In genomic region chr9:132327537-132327936, GRCh38 we compare ENCODE assay signal across 15 cellular contexts. TPM values are rescaled to one million over a fixed set of nuclear protein-coding genes. Genes with fewer than 3 reads are reported as not detected.
DNase-seq lines count a peak whose midpoint lies in the region; ATAC-seq and TF ChIP-seq lines count a peak whose summit lies in the region.
"Had no signal": no experiment of that assay in that cellular context is flagged by ENCODE, and none has a peak within 500 bp of the region (broad histone marks: within the 10 kb centered on the region; RNA-seq: fewer than 3 reads in every experiment).

No MANE protein-coding gene starts in this region.

- H3K9me3 Mint-ChIP-seq in T-helper 1 cell treated with Interleukin-12 subunit alpha and Interleukin-12 subunit beta and Interleukin-4 antibody, amounts not matched to agents 30 μg/mL and 1 μg/mL, for 36 hours = no peaks in the 10 kb centered on the region
- no peaks in the 10 kb centered on the region for H3K9me3 Mint-ChIP-seq in effector memory CD8-positive, alpha-beta T cell
- no peaks in the 10 kb centered on the region for H3K9me3 Mint-ChIP-seq in glutamatergic neuron (ENCODE audit: unreplicated experiment)
- H3K9me3 Mint-ChIP-seq in nephron progenitor cell = peaks cover 28% of the 10 kb centered on the region
- H3K9me3 Mint-ChIP-seq: HFFc6 had no signal

- ATAC-seq in GM18505 (IDR thresholded peaks at IDR 0.05; ENCODE audit: unreplicated experiment) = no peak
- ATAC-seq in effector memory CD8-positive, alpha-beta T cell (replicated peaks) = no peak
- no peak for ATAC-seq in upper lobe of left lung (ENCODE audit: low FRiP score in 2 of 2)

- H3K36me3 ChIP-seq in skeletal muscle tissue (ENCODE audit: control insufficient read depth in 3 of 3, insufficient read depth in 3 of 3, low read length in 3 of 3) = peaks cover 18 to 46% (median 35%) of the 10 kb centered on the region in 3 donors
- peaks cover 25 to 76% (median 39%) of the 10 kb centered on the region in 4 donors for H3K36me3 ChIP-seq in upper lobe of left lung

- no peak for TF ChIP-seq CTCF in upper lobe of left lung (IDR thresholded peaks at IDR 0.05)
- no peak for TF ChIP-seq CTCF in glutamatergic neuron (IDR thresholded peaks at IDR 0.05; ENCODE audit: partially characterized antibody, unreplicated experiment)
- no peak for TF ChIP-seq CTCF in nephron progenitor cell (IDR thresholded peaks at IDR 0.05)

- H3K36me3 Mint-ChIP-seq in T-helper 1 cell treated with Interleukin-12 subunit alpha and Interleukin-12 subunit beta and Interleukin-4 antibody, amounts not matched to agents 30 μg/mL and 1 μg/mL, for 36 hours (ENCODE audit: low read depth) = peaks cover 83% of the 10 kb centered on the region
- H3K36me3 Mint-ChIP-seq in effector memory CD8-positive, alpha-beta T cell (ENCODE audit: insufficient read depth) = peaks cover 69% of the 10 kb centered on the region
- H3K36me3 Mint-ChIP-seq in glutamatergic neuron (ENCODE audit: unreplicated experiment) (no peaks in the 10 kb centered on the region), nephron progenitor cell (ENCODE audit: low read depth) (peaks cover 96% of the 10 kb centered on the region)

- no peak overlapping the region for H3K4me3 Mint-ChIP-seq in T-helper 1 cell treated with Interleukin-12 subunit alpha and Interleukin-12 subunit beta and Interleukin-4 antibody, amounts not matched to agents 30 μg/mL and 1 μg/mL, for 36 hours
- H3K4me3 Mint-ChIP-seq in effector memory CD8-positive, alpha-beta T cell = no peak overlapping the region
- H3K4me3 Mint-ChIP-seq in glutamatergic neuron (ENCODE audit: unreplicated experiment) = no peak overlapping the region
- H3K4me3 Mint-ChIP-seq in nephron progenitor cell = no peak overlapping the region
- H3K4me3 Mint-ChIP-seq: HFFc6 had no signal

- TF ChIP-seq EP300 in upper lobe of left lung (IDR thresholded peaks at IDR 0.05) = no peak

- TF ChIP-seq POLR2A in GM18505 (IDR thresholded peaks at IDR 0.05; ENCODE audit: borderline replicate concordance, extremely low read depth, insufficient read depth, insufficient read length) (peak; percentile 2), upper lobe of left lung (IDR thresholded peaks at IDR 0.05) (no peak)

- DNase-seq in T-helper 1 cell (no peak), upper lobe of left lung (no peak), glutamatergic neuron (no peak), nephron progenitor cell (no peak)
- no peak for DNase-seq in effector memory CD8-positive, alpha-beta T cell
- DNase-seq: AML-193, Calu3, DMS 273 treated with DMSO at 0.1 percent for 48 hours, HCEC 1CT, HFFc6 had no signal

- H3K9ac ChIP-seq in skeletal muscle tissue (ENCODE audit: low read depth in 1 of 3, low read length in 3 of 3) = no peak overlapping the region
- H3K9ac ChIP-seq: BLaER1 had no signal

- H3K4me3 ChIP-seq in skeletal muscle tissue (ENCODE audit: low read length in 3 of 3) (no peak overlapping the region), upper lobe of left lung (no peak overlapping the region)
- H3K4me3 ChIP-seq: BLaER1 had no signal

- H3K9me3 ChIP-seq in skeletal muscle tissue (ENCODE audit: control insufficient read depth in 3 of 3, low read length in 3 of 3) (no peaks in the 10 kb centered on the region), upper lobe of left lung (no peaks in the 10 kb centered on the region)

- H3K4me1 ChIP-seq in skeletal muscle tissue (ENCODE audit: control insufficient read depth in 3 of 3, insufficient read depth in 3 of 3, low read length in 3 of 3) (peaks cover 0 to 10% (median 7%) of the 10 kb centered on the region in 3 donors), upper lobe of left lung (no peaks in the 10 kb centered on the region)
- H3K4me1 ChIP-seq: BLaER1 had no signal

- peak overlapping the region; percentile 59 for H3K27ac ChIP-seq in skeletal muscle tissue (ENCODE audit: low read depth, low read length)
- no peak overlapping the region for H3K27ac ChIP-seq in upper lobe of left lung
- H3K27ac ChIP-seq: 22Rv1, BLaER1 had no signal

- no peaks in the 10 kb centered on the region for H3K27me3 Mint-ChIP-seq in T-helper 1 cell treated with Interleukin-12 subunit alpha and Interleukin-12 subunit beta and Interleukin-4 antibody, amounts not matched to agents 30 μg/mL and 1 μg/mL, for 36 hours (ENCODE audit: low read depth)
- no peaks in the 10 kb centered on the region for H3K27me3 Mint-ChIP-seq in effector memory CD8-positive, alpha-beta T cell
- H3K27me3 Mint-ChIP-seq in glutamatergic neuron (ENCODE audit: unreplicated experiment) (no peaks in the 10 kb centered on the region), nephron progenitor cell (ENCODE audit: low read depth, poor library complexity) (no peaks in the 10 kb centered on the region)

- H3K27me3 ChIP-seq in skeletal muscle tissue (ENCODE audit: control insufficient read depth in 3 of 3, insufficient read depth in 3 of 3, low read length in 3 of 3) (no peaks in the 10 kb centered on the region), upper lobe of left lung (no peaks in the 10 kb centered on the region)
- H3K27me3 ChIP-seq: BLaER1 had no signal

- peak overlapping the region; percentile 13 for H3K27ac Mint-ChIP-seq in T-helper 1 cell treated with Interleukin-12 subunit alpha and Interleukin-12 subunit beta and Interleukin-4 antibody, amounts not matched to agents 30 μg/mL and 1 μg/mL, for 36 hours
- peak overlapping the region; percentile 11 to 54 for H3K27ac Mint-ChIP-seq in effector memory CD8-positive, alpha-beta T cell
- H3K27ac Mint-ChIP-seq in glutamatergic neuron (ENCODE audit: unreplicated experiment) (no peak overlapping the region), nephron progenitor cell (no peak overlapping the region)
- H3K27ac Mint-ChIP-seq: HFFc6 had no signal

- peaks cover 33% of the 10 kb centered on the region for H3K4me1 Mint-ChIP-seq in T-helper 1 cell treated with Interleukin-12 subunit alpha and Interleukin-12 subunit beta and Interleukin-4 antibody, amounts not matched to agents 30 μg/mL and 1 μg/mL, for 36 hours (ENCODE audit: low read depth)
- H3K4me1 Mint-ChIP-seq in effector memory CD8-positive, alpha-beta T cell (ENCODE audit: low read depth in 2 of 2) = peaks cover 21 to 56% of the 10 kb centered on the region in 2 donors
- H3K4me1 Mint-ChIP-seq in glutamatergic neuron (ENCODE audit: low read depth, unreplicated experiment) = no peaks in the 10 kb centered on the region
- H3K4me1 Mint-ChIP-seq in nephron progenitor cell = no peaks in the 10 kb centered on the region

- WGBS in upper lobe of left lung, 2 donors = 90 to 98% methylated on average over 6 of the region's 6 CpGs

RNA-seq across cellular contexts. Expression of gene SETX, which starts 27.2 kb away (rescaled TPM):
- total RNA-seq in skeletal muscle tissue (47.5 TPM), upper lobe of left lung (10 to 100 TPM; 44.3 to 91.4 (median 55.4) TPM), glutamatergic neuron (ENCODE audit: unreplicated experiment) (48.4 TPM)

Comparison
In these comparisons a context has a peak if more than half of its experiments do, and no peak if none do; other contexts are left out.
1. H3K27ac Mint-ChIP-seq: peak in T-helper 1 cell treated with Interleukin-12 subunit alpha and Interleukin-12 subunit beta and Interleukin-4 antibody, amounts not matched to agents 30 μg/mL and 1 μg/mL, for 36 hours (single experiment) and effector memory CD8-positive, alpha-beta T cell (2 of 2); none in glutamatergic neuron (single experiment) and nephron progenitor cell (single experiment).